8 cellular contexts compared by ENCODE assay signal in genomic region chr19:40776966-40777794, GRCh38. TPM values are rescaled to one million over a fixed set of nuclear protein-coding genes. Genes with fewer than 3 reads are reported as not detected.
DNase-seq lines count a peak whose midpoint lies in the region; ATAC-seq and TF ChIP-seq lines count a peak whose summit lies in the region.

No MANE protein-coding gene starts in this region.

- H3K4me2 ChIP-seq in GM23338: peak overlapping the region; percentile 73
- H3K4me2 ChIP-seq in Karpas-422 (ENCODE audit: low read depth, low read length, poor library complexity, severe bottlenecking): peak overlapping the region; percentile 96

- H3K9me2 ChIP-seq in GM23338 (ENCODE audit: insufficient read depth): no peaks in the 10 kb centered on the region
- no peaks in the 10 kb centered on the region for H3K9me2 ChIP-seq in Karpas-422 (replicated peaks; ENCODE audit: insufficient read depth, low read length)

- H3K4me1 ChIP-seq in GM23338 (ENCODE audit: insufficient read depth): peaks cover 11% of the 10 kb centered on the region
- peaks cover 23% of the 10 kb centered on the region for H3K4me1 ChIP-seq in Karpas-422 (ENCODE audit: low read length)

- peak; percentile 78 for DNase-seq in DMS79 (lab: John Stamatoyannopoulos, UW)
- peak; percentile 96 for DNase-seq in GM23338 (ENCODE audit: low spot score)
- DNase-seq in Karpas-422: peak; percentile 98
- DNase-seq in RKO (ENCODE audit: low spot score): peak; percentile 90
- peak; percentile 94 for DNase-seq in fibroblast of pulmonary artery (ENCODE audit: low read depth)
- peak; percentile 94 for DNase-seq in natural killer cell treated with Interleukin-12 subunit alpha and Interleukin-12 subunit beta and Interleukin-15 and Interleukin-18, amount 100 ng/mL, for 72 hours (ENCODE audit: low spot score)
- peak; percentile 88 for DNase-seq in stimulated activated naive CD8-positive, alpha-beta T cell treated with anti-CD3 and anti-CD28 coated beads, Interleukin-15, Interleukin-2, amounts not matched to agents 100 U/mL and 50 U/mL, for 24 hours

- no peaks in the 10 kb centered on the region; the same call in 1 of the 3 replicates for H3K9me3 Mint-ChIP-seq in GM23338
- no peaks in the 10 kb centered on the region for H3K9me3 Mint-ChIP-seq in activated T-helper 17 cell treated with anti-CD3 and anti-CD28 coated beads, Interleukin-2, amount 50 U/mL, for 72 hours
- H3K9me3 Mint-ChIP-seq in natural killer cell treated with Interleukin-12 subunit alpha and Interleukin-12 subunit beta and Interleukin-15 and Interleukin-18, amount 100 ng/mL, for 72 hours: no peaks in the 10 kb centered on the region

- peaks cover 20% of the 10 kb centered on the region for H3K4me1 Mint-ChIP-seq in GM23338
- H3K4me1 Mint-ChIP-seq in activated T-helper 17 cell treated with anti-CD3 and anti-CD28 coated beads, Interleukin-2, amount 50 U/mL, for 72 hours: peaks cover 25% of the 10 kb centered on the region
- H3K4me1 Mint-ChIP-seq in natural killer cell treated with Interleukin-12 subunit alpha and Interleukin-12 subunit beta and Interleukin-15 and Interleukin-18, amount 100 ng/mL, for 72 hours (ENCODE audit: low read depth in 2 of 2): peaks cover 54 to 64% of the 10 kb centered on the region in 2 donors

- ATAC-seq in GM23338: peak; percentile 63
- ATAC-seq in activated T-helper 17 cell treated with anti-CD3 and anti-CD28 coated beads, Interleukin-2, amount 50 U/mL, for 72 hours (replicated peaks): peak; percentile 66
- ATAC-seq in natural killer cell treated with Interleukin-12 subunit alpha and Interleukin-12 subunit beta and Interleukin-15 and Interleukin-18, amount 100 ng/mL, for 72 hours: peak; percentile 78 to 81
- ATAC-seq in stimulated activated naive CD8-positive, alpha-beta T cell treated with anti-CD3 and anti-CD28 coated beads, Interleukin-15, Interleukin-2, amounts not matched to agents 100 U/mL and 50 U/mL, for 24 hours: peak; percentile 71

- H3K27ac ChIP-seq in GM23338 (ENCODE audit: low read depth) (peak overlapping the region; percentile 100), Karpas-422 (ENCODE audit: low read length) (peak overlapping the region; percentile 100)

- no peaks in the 10 kb centered on the region for H3K27me3 ChIP-seq in GM23338 (ENCODE audit: insufficient read depth)
- no peaks in the 10 kb centered on the region for H3K27me3 ChIP-seq in Karpas-422 (ENCODE audit: low read length)

- no peaks in the 10 kb centered on the region for H3K9me3 ChIP-seq in Karpas-422 (ENCODE audit: low read length)

- H3F3A ChIP-seq in GM23338 (replicated peaks; ENCODE audit: low read depth): peaks cover 5% of the 10 kb centered on the region; the same call in 1 of the 2 replicates

- no peaks in the 10 kb centered on the region for H3K36me3 ChIP-seq in GM23338 (ENCODE audit: insufficient read depth)
- H3K36me3 ChIP-seq in Karpas-422 (ENCODE audit: insufficient read depth, low read length): no peaks in the 10 kb centered on the region

- peak overlapping the region; percentile 100 for H3K27ac Mint-ChIP-seq in GM23338
- H3K27ac Mint-ChIP-seq in activated T-helper 17 cell treated with anti-CD3 and anti-CD28 coated beads, Interleukin-2, amount 50 U/mL, for 72 hours: peak overlapping the region; percentile 91
- peak overlapping the region; percentile 77 to 99 for H3K27ac Mint-ChIP-seq in natural killer cell treated with Interleukin-12 subunit alpha and Interleukin-12 subunit beta and Interleukin-15 and Interleukin-18, amount 100 ng/mL, for 72 hours

- H3K79me2 ChIP-seq in GM23338 (replicated peaks; ENCODE audit: insufficient read depth) (peaks cover 5% of the 10 kb centered on the region), Karpas-422 (ENCODE audit: low read length) (peaks cover 11% of the 10 kb centered on the region; the same call in 1 of the 2 replicates)

- H4K20me1 ChIP-seq in GM23338 (replicated peaks; ENCODE audit: insufficient read depth) (no peaks in the 10 kb centered on the region), Karpas-422 (ENCODE audit: insufficient read depth, low read depth, low read length) (no peaks in the 10 kb centered on the region)

- H3K9ac ChIP-seq in Karpas-422 (ENCODE audit: low read length): peak overlapping the region; percentile 98

- H3K4me3 Mint-ChIP-seq in GM23338: peak overlapping the region; percentile 79
- H3K4me3 Mint-ChIP-seq in activated T-helper 17 cell treated with anti-CD3 and anti-CD28 coated beads, Interleukin-2, amount 50 U/mL, for 72 hours: peak overlapping the region; percentile 92
- peak overlapping the region; percentile 89 for H3K4me3 Mint-ChIP-seq in natural killer cell treated with Interleukin-12 subunit alpha and Interleukin-12 subunit beta and Interleukin-15 and Interleukin-18, amount 100 ng/mL, for 72 hours

- peak overlapping the region; percentile 54 for H3K4me3 ChIP-seq in GM23338
- H3K4me3 ChIP-seq in Karpas-422 (ENCODE audit: low read length): peak overlapping the region; percentile 77
- peak overlapping the region; percentile 74 for H3K4me3 ChIP-seq in fibroblast of pulmonary artery (replicated peaks; ENCODE audit: low read depth, low read length)

- TF ChIP-seq CTCF in GM23338 (conservative IDR thresholded peaks at IDR 0.05; ENCODE audit: low read depth in 2 of 2) (no peak), fibroblast of pulmonary artery (IDR thresholded peaks at IDR 0.05; ENCODE audit: low read length, missing control alignments) (no peak)

- H3K27me3 Mint-ChIP-seq in GM23338 (ENCODE audit: insufficient read depth, low read depth, poor library complexity): peaks cover 17% of the 10 kb centered on the region
- no peaks in the 10 kb centered on the region for H3K27me3 Mint-ChIP-seq in activated T-helper 17 cell treated with anti-CD3 and anti-CD28 coated beads, Interleukin-2, amount 50 U/mL, for 72 hours
- H3K27me3 Mint-ChIP-seq in natural killer cell treated with Interleukin-12 subunit alpha and Interleukin-12 subunit beta and Interleukin-15 and Interleukin-18, amount 100 ng/mL, for 72 hours: no peaks in the 10 kb centered on the region

- peaks cover 7% of the 10 kb centered on the region for H3K36me3 Mint-ChIP-seq in GM23338 (ENCODE audit: low read depth)
- H3K36me3 Mint-ChIP-seq in activated T-helper 17 cell treated with anti-CD3 and anti-CD28 coated beads, Interleukin-2, amount 50 U/mL, for 72 hours (ENCODE audit: low read depth): peaks cover 41% of the 10 kb centered on the region
- peaks cover 19% of the 10 kb centered on the region for H3K36me3 Mint-ChIP-seq in natural killer cell treated with Interleukin-12 subunit alpha and Interleukin-12 subunit beta and Interleukin-15 and Interleukin-18, amount 100 ng/mL, for 72 hours

- no peak overlapping the region for H2AFZ ChIP-seq in GM23338
- H2AFZ ChIP-seq in Karpas-422 (ENCODE audit: low read length): no peak overlapping the region

TF ChIP-seq in GM23338, 12 proteins besides CTCF, POLR2A, EP300 and RAD21:
- TF ChIP-seq CREB1 (CRISPR knock-in tag; IDR thresholded peaks at IDR 0.05; ENCODE audit: low read depth) (peak; percentile 93), ZNF114 (CRISPR knock-in tag; IDR thresholded peaks at IDR 0.05) (no peak), ZNF331 (CRISPR knock-in tag; IDR thresholded peaks at IDR 0.05; ENCODE audit: low read depth) (no peak), EZH2 (IDR thresholded peaks at IDR 0.05; ENCODE audit: low read depth, unreplicated experiment) (no peak)
TF ChIP-seq in GM23338: peak in this region for 1.

RNA-seq across cellular contexts. Expression of gene RAB4B, which starts 0.9 kb away (rescaled TPM):
- 27.4 and 32.6 TPM in 2 replicates for total RNA-seq in GM23338 (2014; rRNA removed; shearing (Covaris generic))
- polyA plus RNA-seq in GM23338 (2016; fragmentation: Nextera tagmentation; extraction: Ambion mirVana): 23.0 and 29.0 TPM in 2 replicates
- 12.5 and 32.9 TPM in 2 replicates for total RNA-seq in Karpas-422 (2014; rRNA removed; shearing (Covaris generic); ENCODE audit: low replicate concordance)
- 10 to 100 TPM; 29.0 to 31.3 TPM for total RNA-seq in activated T-helper 17 cell treated with anti-CD3 and anti-CD28 coated beads, Interleukin-2, amount 50 U/mL, for 72 hours
- total RNA-seq in natural killer cell treated with Interleukin-12 subunit alpha and Interleukin-12 subunit beta and Interleukin-15 and Interleukin-18, amount 100 ng/mL, for 72 hours: 100 to 1,000 TPM in 1 of 2 donors, 10 to 100 TPM in 1; 83.3 to 128 TPM

RNA-seq across cellular contexts. Expression of gene MIA, which starts 1.9 kb away (rescaled TPM):
- total RNA-seq in GM23338 (2014; rRNA removed; shearing (Covaris generic)): not detected in 2 replicates
- polyA plus RNA-seq in GM23338 (2016; fragmentation: Nextera tagmentation; extraction: Ambion mirVana): not detected in 2 replicates
- total RNA-seq in Karpas-422 (2014; rRNA removed; shearing (Covaris generic); ENCODE audit: low replicate concordance): 0.40 TPM in 1 of 2 replicates, not detected in the other
- total RNA-seq in activated T-helper 17 cell treated with anti-CD3 and anti-CD28 coated beads, Interleukin-2, amount 50 U/mL, for 72 hours: 1 to 10 TPM in 1 of 2 donors, not detected in 1; 5.7 TPM
- total RNA-seq in natural killer cell treated with Interleukin-12 subunit alpha and Interleukin-12 subunit beta and Interleukin-15 and Interleukin-18, amount 100 ng/mL, for 72 hours: 1 to 10 TPM; 1.1 to 2.4 TPM

RNA-seq across cellular contexts. Expression of gene EGLN2, which starts 21.8 kb away (rescaled TPM):
- total RNA-seq in GM23338 (2014; rRNA removed; shearing (Covaris generic)): 98.3 and 118 TPM in 2 replicates
- polyA plus RNA-seq in GM23338 (2016; fragmentation: Nextera tagmentation; extraction: Ambion mirVana): 55.8 and 59.9 TPM in 2 replicates
- total RNA-seq in Karpas-422 (2014; rRNA removed; shearing (Covaris generic); ENCODE audit: low replicate concordance): 49.4 and 111 TPM in 2 replicates
- 10 to 100 TPM; 78.1 to 86.8 TPM for total RNA-seq in activated T-helper 17 cell treated with anti-CD3 and anti-CD28 coated beads, Interleukin-2, amount 50 U/mL, for 72 hours
- 100 to 1,000 TPM; 119 to 136 TPM for total RNA-seq in natural killer cell treated with Interleukin-12 subunit alpha and Interleukin-12 subunit beta and Interleukin-15 and Interleukin-18, amount 100 ng/mL, for 72 hours

RNA-seq across cellular contexts. Expression of gene SNRPA, which starts 26.2 kb away (rescaled TPM):
- 239 and 295 TPM in 2 replicates for total RNA-seq in GM23338 (2014; rRNA removed; shearing (Covaris generic))
- polyA plus RNA-seq in GM23338 (2016; fragmentation: Nextera tagmentation; extraction: Ambion mirVana): 321 and 326 TPM in 2 replicates
- total RNA-seq in Karpas-422 (2014; rRNA removed; shearing (Covaris generic); ENCODE audit: low replicate concordance): 136 and 173 TPM in 2 replicates
- 100 to 1,000 TPM; 171 to 175 TPM for total RNA-seq in activated T-helper 17 cell treated with anti-CD3 and anti-CD28 coated beads, Interleukin-2, amount 50 U/mL, for 72 hours
- total RNA-seq in natural killer cell treated with Interleukin-12 subunit alpha and Interleukin-12 subunit beta and Interleukin-15 and Interleukin-18, amount 100 ng/mL, for 72 hours: 100 to 1,000 TPM in 1 of 2 donors, 10 to 100 TPM in 1; 95.5 to 191 TPM

RNA-seq across cellular contexts. Expression of gene ACTMAP, which starts 26.9 kb away (rescaled TPM):
- total RNA-seq in GM23338 (2014; rRNA removed; shearing (Covaris generic)): 10.3 and 14.9 TPM in 2 replicates
- 16.7 and 17.9 TPM in 2 replicates for polyA plus RNA-seq in GM23338 (2016; fragmentation: Nextera tagmentation; extraction: Ambion mirVana)
- 3.1 and 5.8 TPM in 2 replicates for total RNA-seq in Karpas-422 (2014; rRNA removed; shearing (Covaris generic); ENCODE audit: low replicate concordance)
- total RNA-seq in activated T-helper 17 cell treated with anti-CD3 and anti-CD28 coated beads, Interleukin-2, amount 50 U/mL, for 72 hours: 10 to 100 TPM; 13.0 to 16.6 TPM
- 10 to 100 TPM; 10.9 to 16.6 TPM for total RNA-seq in natural killer cell treated with Interleukin-12 subunit alpha and Interleukin-12 subunit beta and Interleukin-15 and Interleukin-18, amount 100 ng/mL, for 72 hours

Comparison
In these comparisons a context has a peak if more than half of its experiments do, and no peak if none do; other contexts are left out.
1. Peak in every context shown above with its lines: DNase-seq, ATAC-seq, H3K4me3 ChIP-seq and H3K27ac ChIP-seq.